In the genomic region with DNA sequence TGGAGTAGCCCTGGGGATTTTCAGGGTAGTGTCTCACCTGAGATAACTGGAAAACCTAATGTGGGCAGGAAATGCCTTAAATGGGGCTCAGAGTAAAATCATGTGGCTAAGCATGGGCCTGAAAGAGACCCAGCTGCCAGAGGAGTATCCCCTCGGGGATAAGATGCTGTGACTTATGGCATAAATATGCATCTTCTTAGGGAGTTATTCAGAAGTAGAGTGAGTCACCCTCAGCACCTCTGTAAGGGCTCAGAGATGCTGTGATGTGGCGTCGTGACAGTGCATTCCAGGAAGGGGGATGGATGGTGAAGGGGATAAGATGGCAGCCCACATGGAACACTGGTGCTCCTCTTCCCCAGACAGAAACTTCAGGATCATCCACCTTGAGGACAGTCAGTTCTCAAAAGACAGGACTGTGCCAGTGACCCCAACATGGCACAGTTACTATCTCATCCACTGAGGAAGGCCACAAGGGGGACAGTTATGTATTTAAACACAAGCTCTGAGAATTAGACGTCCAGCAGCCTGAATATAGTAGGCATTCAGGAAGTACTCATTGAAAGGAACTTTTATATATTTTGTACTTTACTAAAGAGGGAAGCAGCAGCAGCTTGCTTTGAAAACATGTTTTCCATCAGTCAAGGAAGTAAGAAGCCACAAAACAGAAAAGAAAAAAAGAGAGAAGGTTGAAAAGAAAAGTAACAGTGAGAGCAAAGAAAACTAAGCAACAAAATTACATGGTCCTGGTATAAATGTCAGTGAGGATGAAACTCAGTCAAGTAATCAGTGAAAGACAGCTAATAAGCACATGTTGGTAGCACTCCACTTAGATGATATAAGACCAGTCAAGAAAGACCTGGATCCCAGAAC, we compare ENCODE assay signal across 8 cellular contexts. TPM values are rescaled to one million over a fixed set of nuclear protein-coding genes. Genes with fewer than 3 reads are reported as not detected.
DNase-seq lines count a peak whose midpoint lies in the region; ATAC-seq and TF ChIP-seq lines count a peak whose summit lies in the region.

No MANE protein-coding gene starts in this region.

- peaks cover 32% of the 10 kb centered on the region for H3K36me3 ChIP-seq in thymus (ENCODE audit: control insufficient read depth, insufficient read depth)

- H3K27ac ChIP-seq in RWPE1 (peak overlapping the region; percentile 40; the same call in 1 of the 2 replicates), thymus (ENCODE audit: low read depth) (peak overlapping the region; percentile 70)

- no peaks in the 10 kb centered on the region for H3K9me3 ChIP-seq in thymus (ENCODE audit: control insufficient read depth)

- peaks cover 26% of the 10 kb centered on the region for H3K4me1 ChIP-seq in thymus (ENCODE audit: control insufficient read depth, insufficient read depth, low read length)

- TF ChIP-seq CTCF in RWPE1 (conservative IDR thresholded peaks at IDR 0.05; ENCODE audit: low read depth) (no peak), epithelial cell of esophagus (IDR thresholded peaks at IDR 0.05; ENCODE audit: insufficient read depth, low read depth, low read length, missing control alignments) (no peak)

- H3K4me3 ChIP-seq in epithelial cell of esophagus (ENCODE audit: low read length) (no peak overlapping the region), thymus (ENCODE audit: low read length) (no peak overlapping the region)

- CTCF ChIA-PET in RWPE1 (lab: Yijun Ruan, JAX) = interaction anchor here (0.7 to 1.7 kb wide), 5 partner anchors 41 to 179 kb away, joined by 3 to 4 read pairs (median 3); no protein-coding TSS in a partner anchor

- DNase-seq in activated CD4-positive, alpha-beta T cell treated with anti-CD3 and anti-CD28 coated beads for 4 hours = peak; percentile 48 to 63
- DNase-seq in activated CD4-positive, alpha-beta T cell treated with anti-CD3 and anti-CD28 coated beads for 1 hour = no peak
- DNase-seq in RWPE1 (ENCODE audit: low spot score) = peak; percentile 95
- peak; percentile 97 for DNase-seq in epithelial cell of esophagus (ENCODE audit: low read depth)
- no peak for DNase-seq in KG1 (lab: John Stamatoyannopoulos, UW)
- no peak for DNase-seq in SKM-1 (lab: John Stamatoyannopoulos, UW; ENCODE audit: unreplicated experiment)

- peaks cover 2% of the 10 kb centered on the region for H3K27me3 ChIP-seq in thymus (ENCODE audit: control insufficient read depth, insufficient read depth)

- 65% methylated on average over 4 of the region's 4 CpGs for WGBS in thymus

- POLR2A ChIA-PET in RWPE1 (lab: Yijun Ruan, JAX; ENCODE audit: low non-redundant PET) = interaction anchor here (1.1 kb wide), 1 partner anchor 10 kb away, joined by 3 read pairs; no protein-coding TSS in a partner anchor

- no peak for ATAC-seq in HG02981 (IDR thresholded peaks at IDR 0.05; ENCODE audit: unreplicated experiment)

RNA-seq across cellular contexts. Expression of gene IL24, which starts 8.3 kb away (rescaled TPM):
- polyA plus RNA-seq in thymus = 0.50 TPM

RNA-seq across cellular contexts. Expression of gene FCMR, which starts 16.2 kb away (rescaled TPM):
- 59.0 TPM for polyA plus RNA-seq in thymus

RNA-seq across cellular contexts. Expression of gene IL20, which starts 40.1 kb away (rescaled TPM):
- polyA plus RNA-seq in thymus = 0.66 TPM

RNA-seq across cellular contexts. Expression of gene PIGR, which starts 40.7 kb away (rescaled TPM):
- polyA plus RNA-seq in thymus = 1.1 TPM

Comparison
In these comparisons a context has a peak if more than half of its experiments do, and no peak if none do; other contexts are left out.
1. DNase-seq: peak in activated CD4-positive, alpha-beta T cell treated with anti-CD3 and anti-CD28 coated beads for 4 hours (2 of 2), RWPE1 (single experiment) and epithelial cell of esophagus (single experiment); none in activated CD4-positive, alpha-beta T cell treated with anti-CD3 and anti-CD28 coated beads for 1 hour (single experiment), KG1 (single experiment) and SKM-1 (single experiment).